In genomic region chr17:9646556-9646905, GRCh38 we compare ENCODE assay signal across 9 cellular contexts. TPM values are rescaled to one million over a fixed set of nuclear protein-coding genes. Genes with fewer than 3 reads are reported as not detected.
DNase-seq lines count a peak whose midpoint lies in the region; TF ChIP-seq lines count a peak whose summit lies in the region.
"Had no signal": no experiment of that assay in that cellular context is flagged by ENCODE, and none has a peak within 500 bp of the region (broad histone marks: within the 10 kb centered on the region; RNA-seq: fewer than 3 reads in every experiment).

No MANE protein-coding gene starts in this region.

- peak overlapping the region; percentile 57 for H3K4me3 ChIP-seq in parathyroid adenoma (ENCODE audit: low read depth, low read length)

- H3K36me3 Mint-ChIP-seq in glutamatergic neuron (ENCODE audit: unreplicated experiment) = no peaks in the 10 kb centered on the region

- no peaks in the 10 kb centered on the region for H3K27me3 Mint-ChIP-seq in glutamatergic neuron (ENCODE audit: unreplicated experiment)

- H3K4me3 Mint-ChIP-seq in glutamatergic neuron (ENCODE audit: unreplicated experiment) = peak overlapping the region; percentile 81

- H3K4me1 Mint-ChIP-seq in glutamatergic neuron (ENCODE audit: low read depth, unreplicated experiment) = peaks cover 6% of the 10 kb centered on the region

- H3K9me3 Mint-ChIP-seq in glutamatergic neuron (ENCODE audit: unreplicated experiment) = peaks cover 4% of the 10 kb centered on the region

- no peaks in the 10 kb centered on the region for H3K9me3 ChIP-seq in parathyroid adenoma (ENCODE audit: control insufficient read depth, low read length)

- H3K27me3 ChIP-seq in parathyroid adenoma (ENCODE audit: control insufficient read depth, insufficient read depth, low read length) = no peaks in the 10 kb centered on the region

- H3K27ac ChIP-seq in VCaP (peak overlapping the region; percentile 97), parathyroid adenoma (no peak overlapping the region)

- H3K79me2 ChIP-seq in parathyroid adenoma = peaks cover 2% of the 10 kb centered on the region

- peak overlapping the region; percentile 88 for H2AFZ ChIP-seq in parathyroid adenoma

- DNase-seq in DMS53 treated with DMSO at 0.1 percent for 48 hours (lab: John Stamatoyannopoulos, UW; ENCODE audit: unreplicated experiment) (peak; percentile 58), DMS53 (lab: John Stamatoyannopoulos, UW) (no peak), glutamatergic neuron (no peak), NCI-H1092 treated with DMSO at 0.1 percent for 48 hours (lab: John Stamatoyannopoulos, UW) (no peak), GDM1 (lab: John Stamatoyannopoulos, UW) (no peak), NCI-H2029 (lab: John Stamatoyannopoulos, UW) (no peak)
- DNase-seq: T1000 had no signal

- H3K4me1 ChIP-seq in parathyroid adenoma = peaks cover 3% of the 10 kb centered on the region

- no peak overlapping the region for H3K27ac Mint-ChIP-seq in glutamatergic neuron (ENCODE audit: unreplicated experiment)

- H3K36me3 ChIP-seq in parathyroid adenoma (ENCODE audit: control insufficient read depth, insufficient read depth, low read length) = no peaks in the 10 kb centered on the region

- H3K9ac ChIP-seq in parathyroid adenoma = no peak overlapping the region

- TF ChIP-seq CTCF in VCaP (conservative IDR thresholded peaks at IDR 0.05) (no peak), glutamatergic neuron (IDR thresholded peaks at IDR 0.05; ENCODE audit: partially characterized antibody, unreplicated experiment) (no peak), parathyroid adenoma (IDR thresholded peaks at IDR 0.05) (no peak)

- peak overlapping the region; percentile 94 for H3K4me2 ChIP-seq in parathyroid adenoma (ENCODE audit: low read length)

RNA-seq across cellular contexts. Expression of gene USP43, which starts 1.2 kb away (rescaled TPM):
- total RNA-seq in glutamatergic neuron (ENCODE audit: unreplicated experiment) = 0.22 TPM
